9 cellular contexts compared by ENCODE assay signal in genomic region chr4:140609548-140610425, GRCh38. TPM values are rescaled to one million over a fixed set of nuclear protein-coding genes. Genes with fewer than 3 reads are reported as not detected.
DNase-seq lines count a peak whose midpoint lies in the region; ATAC-seq, FAIRE-seq and TF ChIP-seq lines count a peak whose summit lies in the region.
"Had no signal": no experiment of that assay in that cellular context is flagged by ENCODE, and none has a peak within 500 bp of the region (broad histone marks: within the 10 kb centered on the region; RNA-seq: fewer than 3 reads in every experiment).

No MANE protein-coding gene starts in this region.

- FAIRE-seq in HepG2 (lab: Jason Lieb, UNC): peak; percentile 49

- TF ChIP-seq RAD21 in HepG2 (CRISPR knock-in tag; IDR thresholded peaks at IDR 0.05): peak; percentile 32; the same call in 1 of the 2 replicates

- dilution Hi-C loops in mammary epithelial cell (cut with HindIII; ENCODE audit: low sequenced_read_pairs): no loop called here

- intact Hi-C loops in mammary epithelial cell (cut with micrococcal nuclease) (loop anchor here (1.0 to 10.0 kb wide), 4 partner anchors 243 to 595 kb away; no protein-coding TSS in a partner anchor), HepG2 (cut with micrococcal nuclease; ENCODE audit: unreplicated experiment) (loop anchor here (1.0 kb wide), 4 partner anchors 86 to 249 kb away; partner anchors contain the start of gene CLGN), uterus (cut with DNase I; ENCODE audit: low total_unique reads) (no loop called here)

- H3K36me3 ChIP-seq in mammary epithelial cell (ENCODE audit: insufficient read depth, low read length) (no peaks in the 10 kb centered on the region), HepG2 (replicated peaks in 1 of 2; ENCODE audit: control insufficient read depth in 1 of 2, insufficient read depth in 2 of 2, low read length in 2 of 2) (no peaks in the 10 kb centered on the region), uterus (no peaks in the 10 kb centered on the region)

- POLR2A ChIA-PET in HepG2 (lab: Yijun Ruan, JAX): interaction anchor here (0.7 kb wide), 1 partner anchor 86 kb away, joined by 3 read pairs; the partner anchor contains the start of gene ELMOD2

- CTCF ChIA-PET in mammary epithelial cell (lab: Charles Lee; ENCODE audit: low non-redundant PET) (interaction anchor here (0.7 to 0.9 kb wide), 4 partner anchors 14 to 247 kb away, joined by 3 to 8 read pairs (median 5); no protein-coding TSS in a partner anchor), HepG2 (lab: Yijun Ruan, JAX; ENCODE audit: low intra/inter-chr PET ratio, low total read pairs) (interaction anchor here (1.1 to 2.0 kb wide), 6 partner anchors 15 to 280 kb away, joined by 3 to 29 read pairs (median 6); partner anchors contain the start of genes CLGN and ELMOD2)

- H3K79me2 ChIP-seq in mammary epithelial cell (ENCODE audit: insufficient read depth, low read length): no peaks in the 10 kb centered on the region
- no peaks in the 10 kb centered on the region for H3K79me2 ChIP-seq in HepG2 (ENCODE audit: insufficient read depth, low read length)

- in situ Hi-C loops in mammary epithelial cell (cut with MboI; ENCODE audit: low sequenced_read_pairs in 2 of 2): loop anchor here (10.0 to 25.0 kb wide), 3 partner anchors 245 to 255 kb away; partner anchors contain the start of gene SCOC (in 1 of the 2)
- in situ Hi-C loops in HepG2 (cut with HindIII; ENCODE audit: extremely low pct_ligation_motif_present, low pct_unique_long_range_greater_than_20kb): loop anchor here (10.0 kb wide), 2 partner anchors 245 to 255 kb away; no protein-coding TSS in a partner anchor

- peak; percentile 31 for DNase-seq in DMS114 treated with DMSO at 0.1 percent for 48 hours (lab: John Stamatoyannopoulos, UW; ENCODE audit: unreplicated experiment)
- DNase-seq in NCI-H526 treated with DMSO at 0.1 percent for 48 hours (lab: John Stamatoyannopoulos, UW): peak; percentile 64
- peak; percentile 45 for DNase-seq in mammary epithelial cell
- peak; percentile 53 for DNase-seq in HepG2 (ENCODE audit: low spot score)
- DNase-seq in uterus: no peak
- no peak for DNase-seq in mucosa of gallbladder (ENCODE audit: low spot score)

- TF ChIP-seq CTCF in mammary epithelial cell (conservative IDR thresholded peaks at IDR 0.05 in 1 of 2, IDR thresholded peaks at IDR 0.05 in 1 of 2; ENCODE audit: extremely low read depth in 1 of 2, insufficient read depth in 1 of 2, low read depth in 1 of 2, low read length in 2 of 2) (peak; percentile 47 to 56), HepG2 (CRISPR knock-in tag; IDR thresholded peaks at IDR 0.05) (peak; percentile 69), uterus (IDR thresholded peaks at IDR 0.05) (peak in 3 of 4 experiments; percentile 32 to 46 (median 43))

- WGBS in mammary epithelial cell (ENCODE audit: low coverage, missing lambda C conversion rate): 29% methylated on average over 5 of the region's 6 CpGs
- WGBS in HepG2 (ENCODE audit: low lambda C conversion rate): 42% methylated on average over 6 of the region's 6 CpGs

- ATAC-seq in GM19467 (IDR thresholded peaks at IDR 0.05; ENCODE audit: unreplicated experiment): peak; percentile 77
- peak; percentile 89 for ATAC-seq in HG03565 (IDR thresholded peaks at IDR 0.05; ENCODE audit: unreplicated experiment)
- ATAC-seq in HepG2: peak; percentile 92

- H3K9ac ChIP-seq in mammary epithelial cell (ENCODE audit: insufficient read depth, low read length) (no peak overlapping the region), HepG2 (ENCODE audit: insufficient read depth, low read depth, low read length) (no peak overlapping the region)

- peak overlapping the region; percentile 17 for H2AFZ ChIP-seq in mammary epithelial cell (ENCODE audit: low read depth, low read length)
- H2AFZ ChIP-seq in HepG2 (ENCODE audit: low read length): peak overlapping the region; percentile 33

- TF ChIP-seq POLR2A in HepG2 (IDR thresholded peaks at IDR 0.05; ENCODE audit: insufficient read depth in 1 of 2, low read depth in 2 of 2, low read length in 2 of 2) (no peak), uterus (IDR thresholded peaks at IDR 0.05) (no peak)

- no peaks in the 10 kb centered on the region for H3K4me1 ChIP-seq in mammary epithelial cell (ENCODE audit: insufficient read depth, low read length)
- peaks cover 27% of the 10 kb centered on the region for H3K4me1 ChIP-seq in HepG2 (ENCODE audit: insufficient read depth, low read length)
- no peaks in the 10 kb centered on the region for H3K4me1 ChIP-seq in uterus

- H3K4me3 ChIP-seq in mammary epithelial cell (replicated peaks in 1 of 3; ENCODE audit: insufficient read depth in 1 of 3, low read depth in 2 of 3, low read length in 3 of 3): no peak overlapping the region
- H3K4me3 ChIP-seq in HepG2 (replicated peaks in 1 of 3; ENCODE audit: insufficient read depth in 1 of 3, low read depth in 2 of 3, low read length in 3 of 3): peak overlapping the region in 1 of 3 experiments; percentile 9; a peak in 1 of 6 replicates
- H3K4me3 ChIP-seq in uterus: no peak overlapping the region

- no peak for TF ChIP-seq EP300 in HepG2 (IDR thresholded peaks at IDR 0.05; ENCODE audit: low read depth in 2 of 2, low read length in 2 of 2)
- no peak for TF ChIP-seq EP300 in HepG2 (CRISPR knock-in tag; IDR thresholded peaks at IDR 0.05; ENCODE audit: borderline replicate concordance)

- H3K27ac ChIP-seq in mammary epithelial cell (ENCODE audit: insufficient read depth, low read depth, low read length) (no peak overlapping the region), HepG2 (ENCODE audit: extremely low read length, insufficient read depth, low read length) (no peak overlapping the region), uterus (no peak overlapping the region)

- H3K9me3 ChIP-seq in mammary epithelial cell (replicated peaks; ENCODE audit: insufficient read depth, low read length) (no peaks in the 10 kb centered on the region), HepG2 (ENCODE audit: low read length) (no peaks in the 10 kb centered on the region), uterus (no peaks in the 10 kb centered on the region)

- H3K27me3 ChIP-seq in mammary epithelial cell (ENCODE audit: insufficient read depth, low read length) (peaks cover 2% of the 10 kb centered on the region), HepG2 (ENCODE audit: control insufficient read depth in 1 of 2, insufficient read depth in 2 of 2, low read length in 2 of 2) (no peaks in the 10 kb centered on the region), uterus (no peaks in the 10 kb centered on the region)

- BruUV-seq in mammary epithelial cell (replicated peaks; lab: Mats Ljungman, UMichigan) (no TSS peak), HepG2 (replicated peaks; lab: Mats Ljungman, UMichigan) (no TSS peak)

- no peaks in the 10 kb centered on the region for H4K20me1 ChIP-seq in mammary epithelial cell (ENCODE audit: insufficient read depth, low read length)
- H4K20me1 ChIP-seq in HepG2 (ENCODE audit: insufficient read depth, low read length): no peaks in the 10 kb centered on the region

- H3K4me2 ChIP-seq in mammary epithelial cell (ENCODE audit: insufficient read depth, low read depth, low read length) (no peak overlapping the region), HepG2 (ENCODE audit: low read depth, low read length) (peak overlapping the region; percentile 59)

TF ChIP-seq in HepG2, 621 proteins besides CTCF, POLR2A, EP300 and RAD21:
- TF ChIP-seq SMC3 (IDR thresholded peaks at IDR 0.05; ENCODE audit: low read length): peak; percentile 36; the same call in 1 of the 2 replicates
- TF ChIP-seq ARID3A (IDR thresholded peaks at IDR 0.05; ENCODE audit: low read depth, low read length): peak; percentile 84
- no peak for TF ChIP-seq MTF2 (CRISPR knock-in tag; IDR thresholded peaks at IDR 0.05; ENCODE audit: borderline replicate concordance)
- peak; percentile 75 for TF ChIP-seq STAG1 (CRISPR knock-in tag; IDR thresholded peaks at IDR 0.05)

RNA-seq across cellular contexts. Expression of gene UCP1, which starts 41.0 kb away (rescaled TPM):
- not detected for total RNA-seq in mammary epithelial cell
- not detected for polyA plus RNA-seq in mammary epithelial cell
- polyA minus RNA-seq in mammary epithelial cell: not detected
- 0.11 TPM in 1 of 2 replicates, not detected in the other for total RNA-seq in HepG2 (2016; rRNA removed; fragmentation: Illumina TruSeq; extraction: Trizol)
- total RNA-seq in HepG2 (2016; cell fraction: cytosol; rRNA removed; fragmentation: Illumina TruSeq; extraction: Trizol; ENCODE audit: low read depth): not detected in 2 replicates
- total RNA-seq in HepG2 (2016; cell fraction: insoluble cytoplasmic fraction; rRNA removed; fragmentation: Illumina TruSeq; extraction: Trizol): 0.09 and 0.21 TPM in 2 replicates
- total RNA-seq in HepG2 (2016; cell fraction: membrane; rRNA removed; fragmentation: Illumina TruSeq; extraction: Trizol): not detected in 2 replicates
- total RNA-seq in HepG2 (2016; cell fraction: nucleus; rRNA removed; fragmentation: Illumina TruSeq; extraction: Trizol): not detected in 2 replicates
- polyA plus RNA-seq in HepG2 (2011; rRNA removed): 0.04 and 0.11 TPM in 2 replicates
- polyA plus RNA-seq in HepG2 (2011; cell fraction: cytosol; rRNA removed): 0.03 TPM in 1 of 2 replicates, not detected in the other
- 0.09 TPM in 1 of 2 replicates, not detected in the other for polyA plus RNA-seq in HepG2 (2011; cell fraction: nucleus; rRNA removed)
- polyA plus RNA-seq in HepG2 (2012): 0.21 TPM in 1 of 2 replicates, not detected in the other
- not detected in 2 replicates for polyA plus RNA-seq in HepG2 (2016; cell fraction: cytosol; fragmentation: Illumina TruSeq; extraction: Trizol; ENCODE audit: low read depth)
- polyA plus RNA-seq in HepG2 (2016; cell fraction: insoluble cytoplasmic fraction; fragmentation: Illumina TruSeq; extraction: Trizol; ENCODE audit: low read depth): not detected in 2 replicates
- not detected in 2 replicates for polyA plus RNA-seq in HepG2 (2016; cell fraction: membrane; fragmentation: Illumina TruSeq; extraction: Trizol; ENCODE audit: low read depth)
- polyA plus RNA-seq in HepG2 (2016; cell fraction: nucleus; fragmentation: Illumina TruSeq; extraction: Trizol; ENCODE audit: insufficient read depth, low read depth): not detected in 2 replicates
- polyA minus RNA-seq in HepG2 (2011; rRNA and poly(A)+ RNA removed; ENCODE audit: low replicate concordance): not detected in 2 replicates
- not detected in 2 replicates for polyA minus RNA-seq in HepG2 (2011; cell fraction: cytosol; rRNA and poly(A)+ RNA removed)
- polyA minus RNA-seq in HepG2 (2011; cell fraction: nucleus; rRNA and poly(A)+ RNA removed): 0.52 TPM in 1 of 2 replicates, not detected in the other
- not detected for total RNA-seq in uterus
- total RNA-seq in mucosa of gallbladder: not detected
- total RNA-seq: T-helper 1 cell treated with Interleukin-12 subunit alpha and Interleukin-12 subunit beta and Interleukin-4 antibody, amounts not matched to agents 30 ng/mL and 1 ng/mL, for 36 hours had no signal

Comparison
In these comparisons a context has a peak if more than half of its experiments do, and no peak if none do; other contexts are left out.
1. DNase-seq: peak in DMS114 treated with DMSO at 0.1 percent for 48 hours (single experiment), NCI-H526 treated with DMSO at 0.1 percent for 48 hours (single experiment), mammary epithelial cell (single experiment) and HepG2 (single experiment); none in uterus (0 of 2) and mucosa of gallbladder (single experiment).
2. Peak in every context shown above with its lines, with median percentiles within 50 percentile points of each other: ATAC-seq and CTCF ChIP-seq.